18 cellular contexts compared by ENCODE assay signal in the genomic region with DNA sequence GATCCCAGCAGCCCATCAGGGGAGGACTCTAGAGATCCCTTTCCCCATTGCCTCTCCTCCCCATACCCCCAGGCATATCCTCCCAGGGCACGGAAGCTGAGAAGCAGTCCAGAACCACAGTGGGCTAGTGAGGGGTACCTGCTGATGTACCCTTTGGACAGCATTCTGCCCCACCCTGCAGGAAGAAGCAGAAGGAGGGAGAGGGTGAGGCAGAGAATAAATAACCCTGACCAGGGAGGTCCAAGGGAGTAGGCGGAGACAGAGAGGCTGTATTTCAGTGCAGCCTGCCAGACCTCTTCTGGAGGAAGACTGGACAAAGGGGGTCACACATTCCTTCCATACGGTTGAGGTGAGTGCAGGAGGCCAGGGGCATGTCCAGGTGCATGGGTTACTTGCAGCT. TPM values are rescaled to one million over a fixed set of nuclear protein-coding genes. Genes with fewer than 3 reads are reported as not detected.
"Had no signal": no experiment of that assay in that cellular context is flagged by ENCODE, and none has a peak within 500 bp of the region (broad histone marks: within the 10 kb centered on the region; RNA-seq: fewer than 3 reads in every experiment).

A gene with protein sequence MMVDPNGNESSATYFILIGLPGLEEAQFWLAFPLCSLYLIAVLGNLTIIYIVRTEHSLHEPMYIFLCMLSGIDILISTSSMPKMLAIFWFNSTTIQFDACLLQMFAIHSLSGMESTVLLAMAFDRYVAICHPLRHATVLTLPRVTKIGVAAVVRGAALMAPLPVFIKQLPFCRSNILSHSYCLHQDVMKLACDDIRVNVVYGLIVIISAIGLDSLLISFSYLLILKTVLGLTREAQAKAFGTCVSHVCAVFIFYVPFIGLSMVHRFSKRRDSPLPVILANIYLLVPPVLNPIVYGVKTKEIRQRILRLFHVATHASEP (plus strand): TSS at position 301 of the 400 bp plus-strand sequence. CDS start 8,545 bp downstream, outside the sequence.

- H3K4me3 ChIP-seq: uterus had no signal

- H3K27ac Mint-ChIP-seq: activated naive CD4-positive, alpha-beta T cell treated with anti-CD3 and anti-CD28 coated beads for 36 hours; activated T-helper 17 cell treated with anti-CD3 and anti-CD28 coated beads, Interleukin-2, amount 50 U/mL, for 72 hours; immature natural killer cell had no signal

- ATAC-seq: activated T-helper 17 cell treated with anti-CD3 and anti-CD28 coated beads, Interleukin-2, amount 50 U/mL, for 72 hours had no signal

- H3K27me3 ChIP-seq: esophagus squamous epithelium, tibial nerve, uterus had no signal

- H3K4me3 Mint-ChIP-seq: activated naive CD4-positive, alpha-beta T cell treated with anti-CD3 and anti-CD28 coated beads for 36 hours; activated T-helper 17 cell treated with anti-CD3 and anti-CD28 coated beads, Interleukin-2, amount 50 U/mL, for 72 hours; immature natural killer cell; naive B cell had no signal

- H3K4me1 ChIP-seq: uterus had no signal

- H3K36me3 ChIP-seq: esophagus squamous epithelium, neutrophil, tibial nerve, uterus had no signal

- H3K27ac ChIP-seq: neutrophil, tibial nerve, uterus had no signal

- H3K9me3 Mint-ChIP-seq: activated naive CD4-positive, alpha-beta T cell treated with anti-CD3 and anti-CD28 coated beads for 36 hours; activated T-helper 17 cell treated with anti-CD3 and anti-CD28 coated beads, Interleukin-2, amount 50 U/mL, for 72 hours; immature natural killer cell; naive B cell had no signal

- H3K4me1 Mint-ChIP-seq: activated T-helper 17 cell treated with anti-CD3 and anti-CD28 coated beads, Interleukin-2, amount 50 U/mL, for 72 hours; immature natural killer cell; naive B cell had no signal

- DNase-seq: activated CD4-positive, alpha-beta T cell treated with anti-CD3 and anti-CD28 coated beads for 1 hour; activated CD4-positive, alpha-beta T cell treated with anti-CD3 and anti-CD28 coated beads, Interleukin-2, amount 50 U/mL, for 4 hours; activated naive CD4-positive, alpha-beta T cell treated with anti-CD3 and anti-CD28 coated beads for 36 hours; activated T-cell treated with anti-CD3 and anti-CD28 coated beads for 4 hours; esophagus squamous epithelium; glutamatergic neuron; immature natural killer cell; naive B cell; posterior cingulate gyrus; stimulated activated CD4-positive, alpha-beta T cell treated with anti-CD3 and anti-CD28 coated beads, Interleukin-12 subunit alpha, Interleukin-12 subunit beta, amount 100 ng/mL, for 4 hours; stimulated activated CD4-positive, alpha-beta T cell treated with anti-CD3 and anti-CD28 coated beads, Interleukin-2, amount 100 ng/mL, for 24 hours had no signal

- H3K36me3 Mint-ChIP-seq: immature natural killer cell, naive B cell had no signal

- H3K9me3 ChIP-seq: esophagus squamous epithelium, neutrophil, tibial nerve, uterus had no signal

RNA-seq across cellular contexts. Expression of the gene that starts here (rescaled TPM):
- total RNA-seq: activated naive CD4-positive, alpha-beta T cell treated with anti-CD3 and anti-CD28 coated beads for 36 hours; activated T-helper 17 cell treated with anti-CD3 and anti-CD28 coated beads, Interleukin-2, amount 50 U/mL, for 72 hours; fibroblast of villous mesenchyme; mononuclear cell; T-helper 1 cell treated with Interleukin-12 subunit alpha and Interleukin-12 subunit beta and Interleukin-4 antibody, amounts not matched to agents 30 ng/mL and 1 ng/mL, for 36 hours had no signal
- polyA plus RNA-seq: immature natural killer cell had no signal
